Comparison of ENCODE assay signal across 9 cellular contexts in genomic region chr11:31812392-31813241, GRCh38. TPM values are rescaled to one million over a fixed set of nuclear protein-coding genes. Genes with fewer than 3 reads are reported as not detected.
DNase-seq lines count a peak whose midpoint lies in the region; ATAC-seq and TF ChIP-seq lines count a peak whose summit lies in the region.
"Had no signal": no experiment of that assay in that cellular context is flagged by ENCODE, and none has a peak within 500 bp of the region (broad histone marks: within the 10 kb centered on the region; RNA-seq: fewer than 3 reads in every experiment).

No MANE protein-coding gene starts in this region.

- peak overlapping the region; percentile 12 for H3K18ac ChIP-seq in mesendoderm (ENCODE audit: low read length)

- H3K36me3 ChIP-seq in HUES6 (ENCODE audit: control insufficient read depth, insufficient read depth, low read length) (no peaks in the 10 kb centered on the region), breast epithelium (no peaks in the 10 kb centered on the region), mesendoderm (ENCODE audit: control insufficient read depth, insufficient read depth, low read length) (no peaks in the 10 kb centered on the region)

- H3K4me3 ChIP-seq in HUES6 (ENCODE audit: low read depth, low read length) (peak overlapping the region; percentile 51), breast epithelium (peak overlapping the region; percentile 39 to 72 (median 49)), mesendoderm (ENCODE audit: low read length) (no peak overlapping the region)

- no peak overlapping the region for H3K27ac ChIP-seq in HUES6 (ENCODE audit: low read depth, low read length)
- H3K27ac ChIP-seq in breast epithelium: no peak overlapping the region
- H3K27ac ChIP-seq in mesendoderm (ENCODE audit: low read depth, low read length): no peak overlapping the region

- ATAC-seq in HG03175 (IDR thresholded peaks at IDR 0.05; ENCODE audit: unreplicated experiment) (no peak), HG02884 (IDR thresholded peaks at IDR 0.05; ENCODE audit: unreplicated experiment) (no peak)

- no peak for TF ChIP-seq CTCF in breast epithelium (IDR thresholded peaks at IDR 0.05)

- no peak overlapping the region for H2BK5ac ChIP-seq in mesendoderm (ENCODE audit: low read length)

- H3K79me2 ChIP-seq in mesendoderm (ENCODE audit: control insufficient read depth, insufficient read depth, low read length): no peaks in the 10 kb centered on the region

- no peak overlapping the region for H4K5ac ChIP-seq in mesendoderm (ENCODE audit: low read length)

- no peak for TF ChIP-seq POLR2A in breast epithelium (IDR thresholded peaks at IDR 0.05)

- H3K27me3 ChIP-seq in HUES6 (ENCODE audit: control insufficient read depth, insufficient read depth, low read length) (peaks cover 99% of the 10 kb centered on the region), breast epithelium (peaks cover 25 to 100% of the 10 kb centered on the region in 2 donors), mesendoderm (ENCODE audit: insufficient read depth, low read length, poor library complexity) (peaks cover 78% of the 10 kb centered on the region)

- H3K4ac ChIP-seq in mesendoderm (ENCODE audit: low read depth, low read length): no peak overlapping the region

- no peaks in the 10 kb centered on the region for H3K79me1 ChIP-seq in mesendoderm (ENCODE audit: low read length)

- DNase-seq in AG08396 (ENCODE audit: low spot score) (peak; percentile 41), breast epithelium (ENCODE audit: low spot score in 2 of 2) (no peak), mesendoderm (peak; percentile 59), posterior vena cava (ENCODE audit: low spot score) (no peak)
- no peak for DNase-seq in stimulated activated CD4-positive, alpha-beta T cell treated with anti-CD3 and anti-CD28 coated beads, Interleukin-12 subunit alpha, Interleukin-12 subunit beta, amount 100 ng/mL, for 4 hours

- peak overlapping the region; percentile 69 for H3K4me2 ChIP-seq in mesendoderm (ENCODE audit: low read length)

- H3K9me3 ChIP-seq in HUES6 (ENCODE audit: control insufficient read depth, insufficient read depth, low read depth, low read length) (no peaks in the 10 kb centered on the region), breast epithelium (no peaks in the 10 kb centered on the region)

- peak overlapping the region; percentile 71 for H3K23ac ChIP-seq in mesendoderm (ENCODE audit: low read length)

- H3K56ac ChIP-seq in mesendoderm (ENCODE audit: low read length): peak overlapping the region; percentile 62

- H2AK5ac ChIP-seq in mesendoderm (ENCODE audit: low read length): no peak overlapping the region

- intact Hi-C loops in breast epithelium (cut with DNase I; ENCODE audit: low total_unique reads) (no loop called here), posterior vena cava (cut with DNase I) (no loop called here)

- WGBS in mesendoderm (ENCODE audit: extremely low coverage, insufficient coverage, low lambda C conversion rate): no CpG with 5 or more reads among the region's 54 CpGs

- no peak overlapping the region for H3K9ac ChIP-seq in HUES6 (ENCODE audit: low read length)
- H3K9ac ChIP-seq in mesendoderm (ENCODE audit: low read length): peak overlapping the region; percentile 2

- H3K4me1 ChIP-seq in HUES6 (ENCODE audit: control insufficient read depth, insufficient read depth, low read length): peaks cover 56% of the 10 kb centered on the region
- H3K4me1 ChIP-seq in breast epithelium: peaks cover 30 to 35% of the 10 kb centered on the region in 2 donors
- peaks cover 8% of the 10 kb centered on the region for H3K4me1 ChIP-seq in mesendoderm (ENCODE audit: control insufficient read depth, low read depth, low read length)

- no peak overlapping the region for H2BK120ac ChIP-seq in mesendoderm (ENCODE audit: low read depth, low read length)

- no peak overlapping the region for H2BK15ac ChIP-seq in mesendoderm (replicated peaks; ENCODE audit: low read depth)

- no peak overlapping the region for H4K8ac ChIP-seq in mesendoderm (ENCODE audit: low read depth, low read length)

RNA-seq across cellular contexts. Expression of gene PAX6, which starts 1.5 kb away (rescaled TPM):
- total RNA-seq in breast epithelium: under 1 TPM in 1 of 3 donors, not detected in 2; 0.88 TPM
- 0.32 TPM for polyA plus RNA-seq in mesendoderm (2013, experiment 1 of 2)
- polyA plus RNA-seq in mesendoderm (2013, experiment 2 of 2): 0.24 TPM
- total RNA-seq in posterior vena cava: not detected
- total RNA-seq: bronchial epithelial cell had no signal

Comparison
In these comparisons a context has a peak if more than half of its experiments do, and no peak if none do; other contexts are left out.
1. DNase-seq: peak in AG08396 (single experiment) and mesendoderm (single experiment); none in breast epithelium (0 of 2), posterior vena cava (single experiment) and stimulated activated CD4-positive, alpha-beta T cell treated with anti-CD3 and anti-CD28 coated beads, Interleukin-12 subunit alpha, Interleukin-12 subunit beta, amount 100 ng/mL, for 4 hours (single experiment).